8 cellular contexts compared by ENCODE assay signal in genomic region chr17:4806770-4807533, GRCh38. TPM values are rescaled to one million over a fixed set of nuclear protein-coding genes. Genes with fewer than 3 reads are reported as not detected.
DNase-seq lines count a peak whose midpoint lies in the region; ATAC-seq and FAIRE-seq lines count a peak whose summit lies in the region.

TSS of gene PLD2 (plus strand) at chr17:4807152. CDS start at chr17:4807773, 621 bp downstream.

- H3K27me3 ChIP-seq in SJSA1 (replicated peaks) (no peaks in the 10 kb centered on the region), neuronal stem cell (ENCODE audit: control insufficient read depth in 3 of 3, insufficient read depth in 3 of 3, low read depth in 1 of 3, low read length in 3 of 3) (no peaks in the 10 kb centered on the region)

- H3K4ac ChIP-seq in neuronal stem cell (ENCODE audit: low read length), result peak within 1 kb of the TSS; percentile 95

- H3K14ac ChIP-seq in neuronal stem cell (ENCODE audit: low read length), result peak within 1 kb of the TSS; percentile 97

- H2BK5ac ChIP-seq in neuronal stem cell (ENCODE audit: low read length), result peak within 1 kb of the TSS; percentile 44

- peak within 1 kb of the TSS; percentile 79 for H3K9ac ChIP-seq in neuronal stem cell (ENCODE audit: low read depth, low read length, poor library complexity)

- peaks cover 8% of the 10 kb centered on the region for H3K79me1 ChIP-seq in neuronal stem cell (ENCODE audit: low read depth, low read length)

- peak within 1 kb of the TSS; percentile 65 for H3K23ac ChIP-seq in neuronal stem cell (ENCODE audit: low read depth, low read length, poor library complexity)

- DNase-seq in DMS153 treated with DMSO at 0.1 percent for 48 hours (lab: John Stamatoyannopoulos, UW; ENCODE audit: unreplicated experiment) (peak; percentile 14), SJSA1 (ENCODE audit: low read depth in 1 of 2, low spot score in 2 of 2) (peak; percentile 22 to 85), frontal cortex (ENCODE audit: low spot score in 2 of 2) (peak; percentile 97 to 99), neuronal stem cell (ENCODE audit: low spot score) (peak; percentile 87), stromal cell of bone marrow (ENCODE audit: low read depth) (peak; percentile 65)
- DNase-seq in Jurkat, Clone E6-1 (ENCODE audit: low read depth, low spot score), result peak; percentile 64
- peak; percentile 88 for DNase-seq in activated naive CD4-positive, alpha-beta T cell treated with Interleukin-2 at 50 U/mL for 16 hours

- WGBS in neuronal stem cell (ENCODE audit: extremely low coverage in 2 of 2, insufficient read length in 2 of 2, insufficient replicate concordance in 1 of 2), 2 donors, result no CpG with 5 or more reads among the region's 103 CpGs

- ATAC-seq in GM21528 (IDR thresholded peaks at IDR 0.05; ENCODE audit: low FRiP score, unreplicated experiment), result peak; percentile 84

- peak within 1 kb of the TSS; percentile 64 for H3K4me3 ChIP-seq in Jurkat, Clone E6-1 (ENCODE audit: low read length)
- H3K4me3 ChIP-seq in SJSA1 (peak within 1 kb of the TSS; percentile 89), neuronal stem cell (ENCODE audit: low read length in 2 of 2) (peak within 1 kb of the TSS; percentile 72 to 89)

- H3K27ac ChIP-seq in SJSA1, result peak within 1 kb of the TSS; percentile 59; the same call in 1 of the 2 replicates
- H3K27ac ChIP-seq in neuronal stem cell (replicated peaks; ENCODE audit: low read length), result no peak within 1 kb of the TSS

- H3K36me3 ChIP-seq in SJSA1, result peaks cover 6% of the 10 kb centered on the region
- H3K36me3 ChIP-seq in neuronal stem cell (replicated peaks in 1 of 2; ENCODE audit: control insufficient read depth in 2 of 2, insufficient read depth in 2 of 2, low read length in 2 of 2), result peaks cover 14 to 31% of the 10 kb centered on the region in 2 donors

- peak within 1 kb of the TSS; percentile 1 for H2BK120ac ChIP-seq in neuronal stem cell (ENCODE audit: low read depth, low read length)

- H3K9me3 ChIP-seq in SJSA1 (replicated peaks) (no peaks in the 10 kb centered on the region), neuronal stem cell (replicated peaks in 1 of 2; ENCODE audit: control insufficient read depth in 2 of 2, insufficient read depth in 1 of 2, low read depth in 1 of 2, low read length in 2 of 2) (no peaks in the 10 kb centered on the region)

- H2BK15ac ChIP-seq in neuronal stem cell (ENCODE audit: low read length), result peak within 1 kb of the TSS; percentile 26

- H2AFZ ChIP-seq in neuronal stem cell (ENCODE audit: low read length), result peak within 1 kb of the TSS; percentile 98

- peak within 1 kb of the TSS; percentile 78 for H3K4me2 ChIP-seq in neuronal stem cell (ENCODE audit: insufficient read depth, low read length, poor library complexity, severe bottlenecking)

- no peak within 1 kb of the TSS for H4K8ac ChIP-seq in neuronal stem cell (ENCODE audit: low read depth, low read length)

- H3K4me1 ChIP-seq in SJSA1 (replicated peaks), result peaks cover 6% of the 10 kb centered on the region
- H3K4me1 ChIP-seq in neuronal stem cell (ENCODE audit: control insufficient read depth in 2 of 2, insufficient read depth in 1 of 2, low read depth in 1 of 2, low read length in 2 of 2), result peaks cover 3 to 4% of the 10 kb centered on the region in 2 donors

- H2BK12ac ChIP-seq in neuronal stem cell (ENCODE audit: low read length), result peak within 1 kb of the TSS; percentile 41

- FAIRE-seq in frontal cortex (lab: Jason Lieb, UNC), result no peak

- peak within 1 kb of the TSS; percentile 11 for H2AK5ac ChIP-seq in neuronal stem cell (ENCODE audit: low read depth, low read length)

- peak within 1 kb of the TSS; percentile 94 for H3K18ac ChIP-seq in neuronal stem cell (ENCODE audit: low read length)

- H4K91ac ChIP-seq in neuronal stem cell (ENCODE audit: low read depth, low read length, poor library complexity), result no peak within 1 kb of the TSS

RNA-seq across cellular contexts. Expression of gene PLD2, which starts in this region (rescaled TPM):
- polyA plus RNA-seq in Jurkat, Clone E6-1 (2012; ENCODE audit: insufficient read depth, insufficient read length), result 18.2 TPM
- total RNA-seq in SJSA1 (2014; rRNA removed; shearing (Covaris generic)), result 7.6 and 16.8 TPM in 2 replicates
- 8.6 TPM for total RNA-seq in frontal cortex
- polyA plus RNA-seq in neuronal stem cell (2013, experiment 1 of 2), result 19.1 TPM
- 17.9 TPM for polyA plus RNA-seq in neuronal stem cell (2013, experiment 2 of 2)

Comparison
In these comparisons a context has a peak if more than half of its experiments do, and no peak if none do; other contexts are left out.
1. DNase-seq: peak in every context shown above with its lines; median percentile 98 in frontal cortex; 88 in activated naive CD4-positive, alpha-beta T cell treated with Interleukin-2 at 50 U/mL for 16 hours; 87 in neuronal stem cell; 65 in stromal cell of bone marrow; 64 in Jurkat, Clone E6-1; 54 in SJSA1; 14 in DMS153 treated with DMSO at 0.1 percent for 48 hours.